11 cellular contexts compared by ENCODE assay signal in the genomic region with DNA sequence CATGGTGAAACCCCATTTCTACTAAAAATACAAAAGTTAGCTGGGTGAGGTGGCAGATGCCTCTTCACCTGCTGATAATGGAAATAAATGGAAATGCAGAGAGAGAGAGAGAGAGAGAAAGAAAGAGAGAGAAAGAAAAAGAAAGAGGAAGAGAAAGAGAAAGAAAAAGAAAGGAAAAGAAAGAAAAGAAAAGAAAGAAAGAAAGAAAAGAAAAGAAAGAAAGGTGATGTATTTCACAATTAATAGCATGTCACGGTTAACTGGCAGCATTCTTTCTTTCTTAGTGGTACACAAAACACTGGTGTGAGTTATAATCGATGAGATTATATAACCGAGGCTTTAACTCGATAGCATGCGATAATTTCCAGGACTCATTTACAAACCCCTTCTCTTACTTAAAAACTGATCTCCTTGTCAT. TPM values are rescaled to one million over a fixed set of nuclear protein-coding genes. Genes with fewer than 3 reads are reported as not detected.
DNase-seq lines count a peak whose midpoint lies in the region; ATAC-seq and TF ChIP-seq lines count a peak whose summit lies in the region.
"Had no signal": no experiment of that assay in that cellular context is flagged by ENCODE, and none has a peak within 500 bp of the region (broad histone marks: within the 10 kb centered on the region; RNA-seq: fewer than 3 reads in every experiment).

No MANE protein-coding gene starts in this region.

- no peak for ATAC-seq in HG02852 (IDR thresholded peaks at IDR 0.05; ENCODE audit: unreplicated experiment)
- ATAC-seq: gastroesophageal sphincter had no signal

- H4K20me1 ChIP-seq in smooth muscle cell (ENCODE audit: low read depth) (peaks cover 66% of the 10 kb centered on the region), MM.1S (ENCODE audit: insufficient read depth, low read length) (no peaks in the 10 kb centered on the region)

- H3K36me3 ChIP-seq in smooth muscle cell (ENCODE audit: low read depth) (no peaks in the 10 kb centered on the region), MM.1S (replicated peaks; ENCODE audit: insufficient read depth, low read length) (no peaks in the 10 kb centered on the region)

- no peaks in the 10 kb centered on the region for H3K27me3 ChIP-seq in smooth muscle cell (ENCODE audit: low read depth)
- no peaks in the 10 kb centered on the region for H3K27me3 ChIP-seq in MM.1S (replicated peaks; ENCODE audit: insufficient read depth, low read length)
- H3K27me3 ChIP-seq: gastroesophageal sphincter had no signal

- no peak for TF ChIP-seq CTCF in VCaP (conservative IDR thresholded peaks at IDR 0.05)
- TF ChIP-seq CTCF in fibroblast of mammary gland (conservative IDR thresholded peaks at IDR 0.05; ENCODE audit: control insufficient read depth, insufficient read depth, low read depth, low read length), result no peak
- no peak for TF ChIP-seq CTCF in smooth muscle cell (IDR thresholded peaks at IDR 0.05; ENCODE audit: borderline replicate concordance, insufficient read depth, poor library complexity, severe bottlenecking)
- no peak for TF ChIP-seq CTCF in MM.1S (IDR thresholded peaks at IDR 0.05; ENCODE audit: low read length)

- H3K79me2 ChIP-seq in smooth muscle cell (ENCODE audit: low read depth) (peaks cover 73% of the 10 kb centered on the region), MM.1S (ENCODE audit: low read length) (peaks cover 21% of the 10 kb centered on the region)

- H3K4me3 ChIP-seq in fibroblast of mammary gland (ENCODE audit: control insufficient read depth, low read depth, low read length) (peak overlapping the region; percentile 24), smooth muscle cell (peak overlapping the region; percentile 74), MM.1S (ENCODE audit: low read length) (no peak overlapping the region)

- H3K9me3 ChIP-seq in smooth muscle cell (replicated peaks; ENCODE audit: low read depth) (no peaks in the 10 kb centered on the region), MM.1S (replicated peaks; ENCODE audit: insufficient read depth, low read length) (no peaks in the 10 kb centered on the region)
- H3K9me3 ChIP-seq: gastroesophageal sphincter had no signal

- DNase-seq in fibroblast of mammary gland (ENCODE audit: low read depth), result no peak
- DNase-seq in smooth muscle cell (lab: John Stamatoyannopoulos, UW; ENCODE audit: unreplicated experiment), result no peak
- no peak for DNase-seq in MM.1S
- DNase-seq in NAMALWA (ENCODE audit: low spot score), result no peak
- DNase-seq: amygdala, DMS79, naive B cell, NCI-H1105 treated with DMSO at 0.1 percent for 48 hours had no signal

- H3F3A ChIP-seq in smooth muscle cell (ENCODE audit: low read depth), result peaks cover 11% of the 10 kb centered on the region
- no peaks in the 10 kb centered on the region for H3F3A ChIP-seq in MM.1S (ENCODE audit: insufficient read depth, low read length)

- H3K9ac ChIP-seq in smooth muscle cell (ENCODE audit: low read depth), result no peak overlapping the region
- H3K9ac ChIP-seq in MM.1S (ENCODE audit: low read length), result no peak overlapping the region

- H3K27ac ChIP-seq in VCaP (peak overlapping the region; percentile 98; the same call in 1 of the 2 replicates), smooth muscle cell (ENCODE audit: low read depth) (no peak overlapping the region), MM.1S (ENCODE audit: low read length) (no peak overlapping the region)
- H3K27ac ChIP-seq: gastroesophageal sphincter had no signal

- H2AFZ ChIP-seq in smooth muscle cell (ENCODE audit: low read depth) (no peak overlapping the region), MM.1S (ENCODE audit: low read length) (no peak overlapping the region)

- H3K4me1 ChIP-seq in smooth muscle cell (ENCODE audit: low read depth) (no peaks in the 10 kb centered on the region), MM.1S (ENCODE audit: low read length) (no peaks in the 10 kb centered on the region)

- WGBS in smooth muscle cell (ENCODE audit: low lambda C conversion rate), result 91% methylated on average over 5 of the region's 5 CpGs

- no peaks in the 10 kb centered on the region for H3K9me2 ChIP-seq in MM.1S (replicated peaks; ENCODE audit: insufficient read depth, low read length)

- H3K4me2 ChIP-seq in smooth muscle cell, result peak overlapping the region; percentile 85
- no peak overlapping the region for H3K4me2 ChIP-seq in MM.1S (ENCODE audit: low read depth, low read length)

RNA-seq across cellular contexts. Expression of a gene that starts 3.2 kb away (rescaled TPM):
- total RNA-seq in smooth muscle cell, result 35.3 and 46.7 TPM in 2 replicates
- 25.9 and 30.2 TPM in 2 replicates for polyA plus RNA-seq in smooth muscle cell

RNA-seq across cellular contexts. Expression of a gene that starts 3.3 kb away (rescaled TPM):
- total RNA-seq in smooth muscle cell, result 4.2 and 15.5 TPM in 2 replicates
- polyA plus RNA-seq in smooth muscle cell, result 19.2 and 25.6 TPM in 2 replicates

RNA-seq across cellular contexts. Expression of a gene that starts 24.9 kb away (rescaled TPM):
- total RNA-seq in smooth muscle cell, result 1.0 and 1.2 TPM in 2 replicates
- 3.9 and 10.2 TPM in 2 replicates for polyA plus RNA-seq in smooth muscle cell

RNA-seq across cellular contexts. Expression of a gene that starts 34.9 kb away (rescaled TPM):
- 8.4 and 21.8 TPM in 2 replicates for total RNA-seq in smooth muscle cell
- 4.6 and 8.2 TPM in 2 replicates for polyA plus RNA-seq in smooth muscle cell

RNA-seq across cellular contexts. Expression of a gene that starts 51.3 kb away (rescaled TPM):
- total RNA-seq in smooth muscle cell, result 1.6 and 1.9 TPM in 2 replicates
- 0.77 and 2.0 TPM in 2 replicates for polyA plus RNA-seq in smooth muscle cell
